Comparison of ENCODE assay signal across 8 cellular contexts in genomic region chr3:108590443-108590842, GRCh38. TPM values are rescaled to one million over a fixed set of nuclear protein-coding genes. Genes with fewer than 3 reads are reported as not detected.
DNase-seq lines count a peak whose midpoint lies in the region; ATAC-seq and TF ChIP-seq lines count a peak whose summit lies in the region.

No MANE protein-coding gene starts in this region.

- no peaks in the 10 kb centered on the region for H3K36me3 ChIP-seq in CD8-positive, alpha-beta T cell (ENCODE audit: insufficient read depth, low read length)

- CTCF ChIA-PET in CD8-positive, alpha-beta T cell (lab: Charles Lee) = interaction anchor here (0.9 to 5.4 kb wide), 5 partner anchors 11 to 230 kb away, joined by 3 to 52 read pairs (median 5); no protein-coding TSS in a partner anchor

- H3K4me1 ChIP-seq in CD8-positive, alpha-beta T cell (ENCODE audit: insufficient read depth, low read length) = peaks cover 14% of the 10 kb centered on the region

- peak overlapping the region; percentile 99 for H3K27ac Mint-ChIP-seq in CD8-positive, alpha-beta T cell
- H3K27ac Mint-ChIP-seq in IgD-negative memory B cell (peak overlapping the region; percentile 87 to 100 (median 99)), brain (peak overlapping the region; percentile 85 to 100 (median 100))

- H3K4me3 ChIP-seq in CD8-positive, alpha-beta T cell (ENCODE audit: low read depth, low read length) = peak overlapping the region; percentile 90

- intact Hi-C loops in CD8-positive, alpha-beta T cell (cut with DNase I, micrococcal nuclease) = loop anchor here in 1 of 2 experiments (2.0 to 5.0 kb wide), 3 partner anchors 232 to 502 kb away; partner anchors contain the start of gene TRAT1

- peak in 1 of 7 experiments; percentile 11 for DNase-seq in CD8-positive, alpha-beta T cell
- peak; percentile 6 for DNase-seq in myocyte (ENCODE audit: low read depth)
- no peak for DNase-seq in kidney glomerular epithelial cell (lab: John Stamatoyannopoulos, UW)
- no peak for DNase-seq in hippocampal formation (lab: John Stamatoyannopoulos, UW)

- ATAC-seq in CD8-positive, alpha-beta T cell = peak; percentile 9
- ATAC-seq in HG02588 (IDR thresholded peaks at IDR 0.05; ENCODE audit: unreplicated experiment) = no peak
- ATAC-seq in HG03135 (IDR thresholded peaks at IDR 0.05; ENCODE audit: unreplicated experiment) = no peak

- H3K27ac ChIP-seq in CD8-positive, alpha-beta T cell (ENCODE audit: low read depth, low read length) = peak overlapping the region; percentile 91

- H3K4me3 Mint-ChIP-seq in CD8-positive, alpha-beta T cell = peak overlapping the region; percentile 97
- H3K4me3 Mint-ChIP-seq in IgD-negative memory B cell (peak overlapping the region; percentile 94 to 100 (median 97)), brain (peak overlapping the region; percentile 97 to 99 (median 98))

- no peaks in the 10 kb centered on the region for H3K27me3 ChIP-seq in CD8-positive, alpha-beta T cell (ENCODE audit: insufficient read depth, low read length)

- POLR2A ChIA-PET in CD8-positive, alpha-beta T cell (lab: Charles Lee) = interaction anchor here (0.9 to 3.5 kb wide), 6 partner anchors 8 to 465 kb away, joined by 3 to 96 read pairs (median 6); no protein-coding TSS in a partner anchor

- H3K27me3 Mint-ChIP-seq in CD8-positive, alpha-beta T cell (ENCODE audit: low read depth) = no peaks in the 10 kb centered on the region
- H3K27me3 Mint-ChIP-seq in IgD-negative memory B cell (no peaks in the 10 kb centered on the region), brain (peaks cover 17% of the 10 kb centered on the region)

- H3K4me1 Mint-ChIP-seq in CD8-positive, alpha-beta T cell (ENCODE audit: low read depth) = peaks cover 31% of the 10 kb centered on the region
- H3K4me1 Mint-ChIP-seq in IgD-negative memory B cell (peaks cover 16 to 25% (median 22%) of the 10 kb centered on the region in 3 donors), brain (peaks cover 74% of the 10 kb centered on the region)

- H3K36me3 Mint-ChIP-seq in CD8-positive, alpha-beta T cell = peaks cover 8% of the 10 kb centered on the region
- H3K36me3 Mint-ChIP-seq in IgD-negative memory B cell (no peaks in the 10 kb centered on the region), brain (no peaks in the 10 kb centered on the region)

- H3K9me3 ChIP-seq in CD8-positive, alpha-beta T cell (ENCODE audit: low read length) = no peaks in the 10 kb centered on the region

- no peak for TF ChIP-seq CTCF in CD8-positive, alpha-beta T cell (IDR thresholded peaks at IDR 0.05)
- no peak for TF ChIP-seq CTCF in brain (conservative IDR thresholded peaks at IDR 0.05)

- no peaks in the 10 kb centered on the region for H3K9me3 Mint-ChIP-seq in CD8-positive, alpha-beta T cell
- no peaks in the 10 kb centered on the region for H3K9me3 Mint-ChIP-seq in IgD-negative memory B cell
- peaks cover 0 to 2% (median 0%) of the 10 kb centered on the region in 5 experiments for H3K9me3 Mint-ChIP-seq in brain

RNA-seq across cellular contexts. Expression of gene DZIP3, which starts 0.9 kb away (rescaled TPM):
- total RNA-seq in CD8-positive, alpha-beta T cell = 1 to 10 TPM; 8.7 to 9.4 TPM
- polyA plus RNA-seq in IgD-negative memory B cell (6.2 TPM), brain (ENCODE audit: insufficient read depth, low read depth, low replicate concordance) (8.4 TPM)
- total RNA-seq in myocyte = 24.5 and 32.4 TPM in 2 replicates
- 6.8 TPM for polyA plus RNA-seq in myocyte (2012)

RNA-seq across cellular contexts. Expression of gene CIP2A, which starts 1.2 kb away (rescaled TPM):
- 1 to 10 TPM; 3.0 to 4.2 TPM for total RNA-seq in CD8-positive, alpha-beta T cell
- polyA plus RNA-seq in IgD-negative memory B cell = 2.7 TPM
- 3.7 TPM for polyA plus RNA-seq in brain (ENCODE audit: insufficient read depth, low read depth, low replicate concordance)
- 5.6 and 5.8 TPM in 2 replicates for total RNA-seq in myocyte
- polyA plus RNA-seq in myocyte (2012) = 0.91 TPM
